In the genomic region with DNA sequence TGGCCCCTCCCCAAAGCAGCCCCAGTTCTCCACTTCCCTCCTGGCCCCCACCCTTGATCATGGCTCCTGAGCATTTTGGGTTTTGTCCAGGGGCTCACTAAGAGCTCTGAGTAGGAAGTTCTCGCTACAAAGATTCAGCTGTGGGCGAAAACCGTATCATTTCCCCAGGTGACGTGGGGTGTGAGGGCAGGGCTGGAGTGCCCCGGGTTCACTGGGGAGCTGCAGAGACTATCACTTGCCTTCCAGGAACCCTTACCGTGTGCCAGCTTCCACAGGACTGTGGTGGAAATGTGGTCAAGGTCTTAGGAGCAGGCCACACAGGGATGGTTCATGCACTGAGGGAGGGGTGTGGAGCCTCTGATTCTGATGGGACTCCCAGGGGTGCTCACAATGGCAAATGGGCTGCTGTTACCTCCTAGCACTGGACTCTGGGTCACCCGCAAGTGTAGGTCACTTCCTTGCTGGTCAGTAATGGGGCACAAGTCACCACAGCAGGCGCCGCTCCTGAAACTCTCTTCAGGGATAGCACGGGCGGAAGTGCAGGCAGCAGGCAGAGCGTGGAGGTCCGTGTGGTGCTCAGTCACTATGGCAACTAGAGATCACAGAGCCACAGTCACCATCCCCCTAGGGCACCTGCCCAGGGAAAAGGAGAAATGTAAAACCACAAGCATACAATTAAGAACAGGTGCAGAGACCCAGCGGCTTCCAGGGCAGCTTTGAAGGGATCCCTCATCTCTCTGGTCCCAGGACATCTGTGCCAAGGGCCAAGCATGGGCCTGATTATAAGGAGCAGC, we compare ENCODE assay signal across 10 cellular contexts. TPM values are rescaled to one million over a fixed set of nuclear protein-coding genes. Genes with fewer than 3 reads are reported as not detected.
DNase-seq lines count a peak whose midpoint lies in the region; ATAC-seq and TF ChIP-seq lines count a peak whose summit lies in the region.
"Had no signal": no experiment of that assay in that cellular context is flagged by ENCODE, and none has a peak within 500 bp of the region (broad histone marks: within the 10 kb centered on the region; RNA-seq: fewer than 3 reads in every experiment).

No MANE protein-coding gene starts in this region.

- no peaks in the 10 kb centered on the region for H3K9me3 ChIP-seq in body of pancreas
- H3K9me3 ChIP-seq in thymus (ENCODE audit: control insufficient read depth) = no peaks in the 10 kb centered on the region
- H3K9me3 ChIP-seq: A549 had no signal

- ATAC-seq in activated CD4-positive, CD25-positive, alpha-beta regulatory T cell treated with anti-CD3 and anti-CD28 coated beads, Interleukin-2, amount 50 U/mL, for 24 hours = peak; percentile 36 to 41
- ATAC-seq in HG03045 (IDR thresholded peaks at IDR 0.05; ENCODE audit: unreplicated experiment) (peak; percentile 57), body of pancreas (no peak), left ventricle myocardium superior (no peak), GM19023 (IDR thresholded peaks at IDR 0.05; ENCODE audit: unreplicated experiment) (no peak)
- ATAC-seq: A549 had no signal

- H3K36me3 ChIP-seq in body of pancreas (replicated peaks in 1 of 2; ENCODE audit: insufficient read depth in 1 of 2, low read depth in 2 of 2) = no peaks in the 10 kb centered on the region
- H3K36me3 ChIP-seq in thymus (ENCODE audit: control insufficient read depth, insufficient read depth) = no peaks in the 10 kb centered on the region

- DNase-seq in activated CD4-positive, CD25-positive, alpha-beta regulatory T cell treated with anti-CD3 and anti-CD28 coated beads, Interleukin-2, amount 50 U/mL, for 72 hours = no peak
- peak; percentile 83 for DNase-seq in NCI-H510A treated with DMSO at 0.1 percent for 48 hours (lab: John Stamatoyannopoulos, UW)
- peak; percentile 9 to 37 (median 34) for DNase-seq in body of pancreas
- DNase-seq in left ventricle myocardium superior = no peak

- H3K4me1 ChIP-seq in body of pancreas = peaks cover 64% of the 10 kb centered on the region
- H3K4me1 ChIP-seq in thymus (ENCODE audit: control insufficient read depth, insufficient read depth, low read length) = peaks cover 53% of the 10 kb centered on the region
- H3K4me1 ChIP-seq: A549 had no signal

- H3K4me3 ChIP-seq in body of pancreas (no peak overlapping the region), thymus (ENCODE audit: low read length) (peak overlapping the region; percentile 28)
- H3K4me3 ChIP-seq: A549, SK-N-MC had no signal

- intact Hi-C loops in body of pancreas (cut with DNase I) (no loop called here), left ventricle myocardium superior (cut with micrococcal nuclease) (no loop called here)

- WGBS in body of pancreas, 2 donors = 65 to 66% methylated on average over 8 to 14 of the region's 14 CpGs
- WGBS in thymus = 4% methylated on average over 14 of the region's 14 CpGs

- no peak for TF ChIP-seq POLR2A in body of pancreas (IDR thresholded peaks at IDR 0.05)

- H3K27ac ChIP-seq in body of pancreas (peak overlapping the region in 2 of 4 donors; percentile 78 to 82), thymus (ENCODE audit: low read depth) (peak overlapping the region; percentile 92)
- H3K27ac ChIP-seq: A549, SK-N-MC had no signal

- TF ChIP-seq CTCF in body of pancreas (IDR thresholded peaks at IDR 0.05) = no peak

- H3K27me3 ChIP-seq in body of pancreas (no peaks in the 10 kb centered on the region), thymus (ENCODE audit: control insufficient read depth, insufficient read depth) (no peaks in the 10 kb centered on the region)

RNA-seq across cellular contexts. Expression of a gene that starts 35.4 kb away (rescaled TPM):
- 1 to 10 TPM; 1.6 to 2.3 TPM for total RNA-seq in body of pancreas
- 2.4 TPM for polyA plus RNA-seq in thymus
- total RNA-seq in left ventricle myocardium superior = not detected

RNA-seq across cellular contexts. Expression of a gene that starts 53.1 kb away (rescaled TPM):
- 10 to 100 TPM in 1 of 2 donors, 1 to 10 TPM in 1; 6.3 to 16.3 TPM for total RNA-seq in body of pancreas
- 9.2 TPM for polyA plus RNA-seq in thymus
- total RNA-seq in left ventricle myocardium superior = 4.0 TPM

RNA-seq across cellular contexts. Expression of a gene that starts 56.9 kb away (rescaled TPM):
- total RNA-seq in body of pancreas = under 1 TPM in 1 of 2 donors, not detected in 1; 0.26 TPM
- 14.9 TPM for polyA plus RNA-seq in thymus
- not detected for total RNA-seq in left ventricle myocardium superior
- polyA plus RNA-seq: A549 had no signal

Comparison
In these comparisons a context has a peak if more than half of its experiments do, and no peak if none do; other contexts are left out.
1. ATAC-seq: peak in activated CD4-positive, CD25-positive, alpha-beta regulatory T cell treated with anti-CD3 and anti-CD28 coated beads, Interleukin-2, amount 50 U/mL, for 24 hours (2 of 2) and HG03045 (single experiment); none in body of pancreas (single experiment), left ventricle myocardium superior (single experiment) and GM19023 (single experiment).
2. DNase-seq: peak in NCI-H510A treated with DMSO at 0.1 percent for 48 hours (single experiment) and body of pancreas (4 of 4); none in activated CD4-positive, CD25-positive, alpha-beta regulatory T cell treated with anti-CD3 and anti-CD28 coated beads, Interleukin-2, amount 50 U/mL, for 72 hours (single experiment) and left ventricle myocardium superior (single experiment).